In genomic region chr16:12423151-12423550, GRCh38 we compare ENCODE assay signal across 8 cellular contexts.
"Had no signal": no experiment of that assay in that cellular context is flagged by ENCODE, and none has a peak within 500 bp of the region (broad histone marks: within the 10 kb centered on the region; RNA-seq: fewer than 3 reads in every experiment).

No MANE protein-coding gene starts in this region.

- H3K4me3 ChIP-seq: GM23338, K562 had no signal

- H3K4me2 ChIP-seq: GM23338 had no signal

- DNase-seq: H9, HCEC 1CT, IMR-90, KG1 had no signal

- FAIRE-seq: H1, H54, K562 had no signal

- H2AFZ ChIP-seq: GM23338 had no signal
